ENCODE assay signal across 10 cellular contexts in genomic region chr9:20570756-20571155, GRCh38. TPM values are rescaled to one million over a fixed set of nuclear protein-coding genes. Genes with fewer than 3 reads are reported as not detected.
DNase-seq lines count a peak whose midpoint lies in the region; ATAC-seq, FAIRE-seq and TF ChIP-seq lines count a peak whose summit lies in the region.
"Had no signal": no experiment of that assay in that cellular context is flagged by ENCODE, and none has a peak within 500 bp of the region (broad histone marks: within the 10 kb centered on the region; RNA-seq: fewer than 3 reads in every experiment).

No MANE protein-coding gene starts in this region.

- no peaks in the 10 kb centered on the region for H3K27me3 ChIP-seq in hepatocyte

- H3K4me2 ChIP-seq in hepatocyte: peak overlapping the region; percentile 28

- peak overlapping the region; percentile 61 for H3K27ac ChIP-seq in hepatocyte

- H3K9me3 ChIP-seq in hepatocyte (ENCODE audit: low read depth): no peaks in the 10 kb centered on the region

- H2AFZ ChIP-seq in hepatocyte: no peak overlapping the region

- H3K4me3 ChIP-seq in hepatocyte: no peak overlapping the region

- no peak for TF ChIP-seq CTCF in hepatocyte (IDR thresholded peaks at IDR 0.05; ENCODE audit: poor library complexity)

- H4K20me1 ChIP-seq in hepatocyte (ENCODE audit: insufficient read depth, poor library complexity, severe bottlenecking): peaks cover 5% of the 10 kb centered on the region

- WGBS in hepatocyte (ENCODE audit: low lambda C conversion rate, missing lambda C conversion rate): 53% methylated on average over 1 of the region's 1 CpG

- peaks cover 31% of the 10 kb centered on the region for H3K4me1 ChIP-seq in hepatocyte (ENCODE audit: insufficient read depth)

- FAIRE-seq in RCC 7860 (lab: Jason Lieb, UNC): peak; percentile 75

- peak; percentile 76 for ATAC-seq in GM21723 (IDR thresholded peaks at IDR 0.05; ENCODE audit: unreplicated experiment)
- ATAC-seq in left lobe of liver: no peak
- ATAC-seq: naive thymus-derived CD4-positive, alpha-beta T cell had no signal

- H3K9me2 ChIP-seq in hepatocyte (replicated peaks; ENCODE audit: insufficient read depth): no peaks in the 10 kb centered on the region

- H3K79me2 ChIP-seq in hepatocyte: peaks cover 93% of the 10 kb centered on the region

- peak; percentile 35 for DNase-seq in GM03348 (ENCODE audit: low spot score)
- peak; percentile 26 for DNase-seq in RCC 7860 (ENCODE audit: low spot score)
- no peak for DNase-seq in hepatocyte (ENCODE audit: low spot score)
- no peak for DNase-seq in C1 segment of cervical spinal cord (lab: John Stamatoyannopoulos, UW)
- DNase-seq in left lobe of liver (ENCODE audit: low spot score): no peak
- DNase-seq in NCI-H146 (lab: John Stamatoyannopoulos, UW): no peak
- DNase-seq in COR-L47 (lab: John Stamatoyannopoulos, UW): no peak
- DNase-seq: naive thymus-derived CD4-positive, alpha-beta T cell; NCI-H510A treated with DMSO at 0.1 percent for 48 hours had no signal

- no peaks in the 10 kb centered on the region for H3K36me3 ChIP-seq in hepatocyte (replicated peaks; ENCODE audit: insufficient read depth, low read depth)

RNA-seq across cellular contexts. Expression of gene MLLT3, which starts 51.5 kb away (rescaled TPM):
- total RNA-seq in hepatocyte (38.3 and 39.2 TPM in 2 replicates), left lobe of liver (2.0 TPM)
- polyA plus RNA-seq in hepatocyte: 13.6 and 13.7 TPM in 2 replicates

Comparison
In these comparisons a context has a peak if more than half of its experiments do, and no peak if none do; other contexts are left out.
1. DNase-seq: peak in GM03348 (single experiment) and RCC 7860 (single experiment); none in hepatocyte (single experiment), C1 segment of cervical spinal cord (0 of 14), left lobe of liver (single experiment), NCI-H146 (single experiment) and COR-L47 (single experiment).
2. RNA of gene MLLT3, which starts 51.5 kb away (total RNA-seq): 38.3 to 39.2 TPM in hepatocyte; 2.0 TPM in left lobe of liver (single experiment); every median in the first group is over 10 times any median in the second.